In genomic region chr2:28546242-28546641, GRCh38 we compare ENCODE assay signal across 18 cellular contexts. TPM values are rescaled to one million over a fixed set of nuclear protein-coding genes. Genes with fewer than 3 reads are reported as not detected.
DNase-seq lines count a peak whose midpoint lies in the region; ATAC-seq and TF ChIP-seq lines count a peak whose summit lies in the region.
"Had no signal": no experiment of that assay in that cellular context is flagged by ENCODE, and none has a peak within 500 bp of the region (broad histone marks: within the 10 kb centered on the region; RNA-seq: fewer than 3 reads in every experiment).

No MANE protein-coding gene starts in this region.

- intact Hi-C loops in activated naive CD4-positive, alpha-beta T cell treated with anti-CD3 and anti-CD28 coated beads for 36 hours (cut with micrococcal nuclease) = no loop called here
- intact Hi-C loops in activated T-helper 2 cell treated with anti-CD3 and anti-CD28 coated beads, Interferon-gamma antibody, Interleukin-2, Interleukin-4, amounts not matched to agents 10 μg/mL and 5 μg/mL and 100 μg/mL, durations not matched to agents 14 hours and 24 hours and 36 hours (cut with micrococcal nuclease) = no loop called here
- intact Hi-C loops in right lobe of liver (cut with DNase I) = no loop called here

- CTCF ChIA-PET in activated naive CD4-positive, alpha-beta T cell treated with anti-CD3 and anti-CD28 coated beads, Interleukin-2, amount 10 ng/mL, durations not matched to agents 7 days and 5 days (lab: Charles Lee) = interaction anchor here (1.6 kb wide), 1 partner anchor 18 kb away, joined by 4 read pairs; no protein-coding TSS in a partner anchor
- CTCF ChIA-PET in activated naive CD4-positive, alpha-beta T cell treated with anti-CD3 and anti-CD28 coated beads for 36 hours (lab: Charles Lee) = no interaction called here

- no peak for TF ChIP-seq POLR2A in right lobe of liver (IDR thresholded peaks at IDR 0.05)

- WGBS in right lobe of liver (ENCODE audit: insufficient coverage, low coverage, low lambda C conversion rate, missing lambda C conversion rate) = 28% methylated on average over 5 of the region's 7 CpGs

- H3K27me3 ChIP-seq in right lobe of liver (no peaks in the 10 kb centered on the region), BE2C (no peaks in the 10 kb centered on the region)
- H3K27me3 ChIP-seq: upper lobe of right lung had no signal

- no peak overlapping the region for H3K4me3 Mint-ChIP-seq in activated naive CD4-positive, alpha-beta T cell treated with anti-CD3 and anti-CD28 coated beads, Interleukin-2, amount 10 ng/mL, durations not matched to agents 7 days and 5 days
- no peak overlapping the region for H3K4me3 Mint-ChIP-seq in activated naive CD4-positive, alpha-beta T cell treated with anti-CD3 and anti-CD28 coated beads for 36 hours
- H3K4me3 Mint-ChIP-seq in activated T-helper 2 cell treated with anti-CD3 and anti-CD28 coated beads, Interferon-gamma antibody, Interleukin-2, Interleukin-4, amounts not matched to agents 10 μg/mL and 5 μg/mL and 100 μg/mL, durations not matched to agents 14 hours and 24 hours and 36 hours (ENCODE audit: low read depth) = no peak overlapping the region
- H3K4me3 Mint-ChIP-seq: CD8-positive, alpha-beta T cell; naive thymus-derived CD8-positive, alpha-beta T cell; stimulated activated naive CD8-positive, alpha-beta T cell treated with anti-CD3 and anti-CD28 coated beads, Interleukin-15, Interleukin-2, amounts not matched to agents 100 ng/mL and 50 ng/mL, for 24 hours; T-helper 1 cell treated with Interleukin-12 subunit alpha and Interleukin-12 subunit beta and Interleukin-4 antibody, amounts not matched to agents 30 μg/mL and 1 μg/mL, for 36 hours had no signal

- peaks cover 40% of the 10 kb centered on the region for H3K4me1 Mint-ChIP-seq in activated naive CD4-positive, alpha-beta T cell treated with anti-CD3 and anti-CD28 coated beads, Interleukin-2, amount 10 ng/mL, durations not matched to agents 7 days and 5 days
- H3K4me1 Mint-ChIP-seq in activated naive CD4-positive, alpha-beta T cell treated with anti-CD3 and anti-CD28 coated beads for 36 hours (ENCODE audit: low read depth) = peaks cover 10% of the 10 kb centered on the region
- H3K4me1 Mint-ChIP-seq in activated T-helper 2 cell treated with anti-CD3 and anti-CD28 coated beads, Interferon-gamma antibody, Interleukin-2, Interleukin-4, amounts not matched to agents 10 μg/mL and 5 μg/mL and 100 μg/mL, durations not matched to agents 14 hours and 24 hours and 36 hours (ENCODE audit: low read depth) = peaks cover 34% of the 10 kb centered on the region

- no peak overlapping the region for H3K4me3 ChIP-seq in right lobe of liver
- no peak overlapping the region for H3K4me3 ChIP-seq in BE2C (ENCODE audit: low read depth, low read length)
- H3K4me3 ChIP-seq: upper lobe of right lung had no signal

- ATAC-seq in right lobe of liver = peak in 3 of 4 donors; percentile 18 to 47 (median 39)
- ATAC-seq: CD8-positive, alpha-beta T cell had no signal

- DNase-seq in activated naive CD4-positive, alpha-beta T cell treated with anti-CD3 and anti-CD28 coated beads, Interleukin-2, amount 10 ng/mL, durations not matched to agents 7 days and 5 days = peak; percentile 31
- DNase-seq in activated naive CD4-positive, alpha-beta T cell treated with anti-CD3 and anti-CD28 coated beads for 36 hours = no peak
- no peak for DNase-seq in activated T-helper 2 cell treated with anti-CD3 and anti-CD28 coated beads, Interferon-gamma antibody, Interleukin-2, Interleukin-4, amounts not matched to agents 10 μg/mL and 5 μg/mL and 100 μg/mL, durations not matched to agents 14 hours and 24 hours and 36 hours (ENCODE audit: low spot score)
- DNase-seq in right lobe of liver (no peak), epidermal melanocyte (ENCODE audit: insufficient read length, low spot score) (no peak), putamen (ENCODE audit: low spot score) (no peak), DMS53 (lab: John Stamatoyannopoulos, UW) (no peak), BE2C (no peak)
- DNase-seq: activated CD4-positive, CD25-positive, alpha-beta regulatory T cell; activated naive CD4-positive, alpha-beta T cell treated with Interleukin-2 at 50 U/mL for 16 hours; cortex of kidney; DND-41; naive thymus-derived CD8-positive, alpha-beta T cell; NCI-H1436 treated with DMSO at 0.1 percent for 48 hours; upper lobe of right lung had no signal

- H3K27ac ChIP-seq in right lobe of liver = no peak overlapping the region
- H3K27ac ChIP-seq: upper lobe of right lung had no signal

- TF ChIP-seq CTCF in right lobe of liver (IDR thresholded peaks at IDR 0.05) = no peak
- TF ChIP-seq CTCF in BE2C (IDR thresholded peaks at IDR 0.05; ENCODE audit: low read depth, low read length) = no peak

- H3K4me1 ChIP-seq in right lobe of liver = no peaks in the 10 kb centered on the region
- no peaks in the 10 kb centered on the region for H3K4me1 ChIP-seq in BE2C

- peaks cover 1% of the 10 kb centered on the region for H3K36me3 Mint-ChIP-seq in activated naive CD4-positive, alpha-beta T cell treated with anti-CD3 and anti-CD28 coated beads, Interleukin-2, amount 10 ng/mL, durations not matched to agents 7 days and 5 days
- H3K36me3 Mint-ChIP-seq in activated naive CD4-positive, alpha-beta T cell treated with anti-CD3 and anti-CD28 coated beads for 36 hours (ENCODE audit: low read depth) = no peaks in the 10 kb centered on the region
- no peaks in the 10 kb centered on the region for H3K36me3 Mint-ChIP-seq in activated T-helper 2 cell treated with anti-CD3 and anti-CD28 coated beads, Interferon-gamma antibody, Interleukin-2, Interleukin-4, amounts not matched to agents 10 μg/mL and 5 μg/mL and 100 μg/mL, durations not matched to agents 14 hours and 24 hours and 36 hours (ENCODE audit: low read depth)
- H3K36me3 Mint-ChIP-seq: CD8-positive, alpha-beta T cell; naive thymus-derived CD8-positive, alpha-beta T cell had no signal

- H3K27me3 Mint-ChIP-seq in activated naive CD4-positive, alpha-beta T cell treated with anti-CD3 and anti-CD28 coated beads, Interleukin-2, amount 10 ng/mL, durations not matched to agents 7 days and 5 days = peaks cover 29% of the 10 kb centered on the region
- H3K27me3 Mint-ChIP-seq in activated naive CD4-positive, alpha-beta T cell treated with anti-CD3 and anti-CD28 coated beads for 36 hours (ENCODE audit: low read depth) = no peaks in the 10 kb centered on the region
- H3K27me3 Mint-ChIP-seq in activated T-helper 2 cell treated with anti-CD3 and anti-CD28 coated beads, Interferon-gamma antibody, Interleukin-2, Interleukin-4, amounts not matched to agents 10 μg/mL and 5 μg/mL and 100 μg/mL, durations not matched to agents 14 hours and 24 hours and 36 hours (ENCODE audit: low read depth) = no peaks in the 10 kb centered on the region
- H3K27me3 Mint-ChIP-seq: naive thymus-derived CD8-positive, alpha-beta T cell; stimulated activated naive CD8-positive, alpha-beta T cell treated with anti-CD3 and anti-CD28 coated beads, Interleukin-15, Interleukin-2, amounts not matched to agents 100 ng/mL and 50 ng/mL, for 24 hours had no signal

- H3K27ac Mint-ChIP-seq in activated naive CD4-positive, alpha-beta T cell treated with anti-CD3 and anti-CD28 coated beads, Interleukin-2, amount 10 ng/mL, durations not matched to agents 7 days and 5 days = no peak overlapping the region
- H3K27ac Mint-ChIP-seq in activated naive CD4-positive, alpha-beta T cell treated with anti-CD3 and anti-CD28 coated beads for 36 hours = no peak overlapping the region
- peak overlapping the region; percentile 50 for H3K27ac Mint-ChIP-seq in activated T-helper 2 cell treated with anti-CD3 and anti-CD28 coated beads, Interferon-gamma antibody, Interleukin-2, Interleukin-4, amounts not matched to agents 10 μg/mL and 5 μg/mL and 100 μg/mL, durations not matched to agents 14 hours and 24 hours and 36 hours
- H3K27ac Mint-ChIP-seq: CD8-positive, alpha-beta T cell; stimulated activated naive CD8-positive, alpha-beta T cell treated with anti-CD3 and anti-CD28 coated beads, Interleukin-15, Interleukin-2, amounts not matched to agents 100 ng/mL and 50 ng/mL, for 24 hours had no signal

- H3K36me3 ChIP-seq in right lobe of liver = no peaks in the 10 kb centered on the region
- no peaks in the 10 kb centered on the region for H3K36me3 ChIP-seq in BE2C
- H3K36me3 ChIP-seq: upper lobe of right lung had no signal

- H3K9me3 Mint-ChIP-seq in activated naive CD4-positive, alpha-beta T cell treated with anti-CD3 and anti-CD28 coated beads, Interleukin-2, amount 10 ng/mL, durations not matched to agents 7 days and 5 days = no peaks in the 10 kb centered on the region
- H3K9me3 Mint-ChIP-seq in activated naive CD4-positive, alpha-beta T cell treated with anti-CD3 and anti-CD28 coated beads for 36 hours = no peaks in the 10 kb centered on the region
- no peaks in the 10 kb centered on the region for H3K9me3 Mint-ChIP-seq in activated T-helper 2 cell treated with anti-CD3 and anti-CD28 coated beads, Interferon-gamma antibody, Interleukin-2, Interleukin-4, amounts not matched to agents 10 μg/mL and 5 μg/mL and 100 μg/mL, durations not matched to agents 14 hours and 24 hours and 36 hours
- H3K9me3 Mint-ChIP-seq: CD8-positive, alpha-beta T cell; naive thymus-derived CD8-positive, alpha-beta T cell; stimulated activated naive CD8-positive, alpha-beta T cell treated with anti-CD3 and anti-CD28 coated beads, Interleukin-15, Interleukin-2, amounts not matched to agents 100 ng/mL and 50 ng/mL, for 24 hours; T-helper 1 cell treated with Interleukin-12 subunit alpha and Interleukin-12 subunit beta and Interleukin-4 antibody, amounts not matched to agents 30 μg/mL and 1 μg/mL, for 36 hours had no signal

- H3K9me3 ChIP-seq in right lobe of liver (no peaks in the 10 kb centered on the region), BE2C (no peaks in the 10 kb centered on the region)
- H3K9me3 ChIP-seq: upper lobe of right lung had no signal

RNA-seq across cellular contexts. Expression of gene PLB1, which starts 50.4 kb away (rescaled TPM):
- 1 to 10 TPM; 1.3 to 1.6 TPM for total RNA-seq in activated naive CD4-positive, alpha-beta T cell treated with anti-CD3 and anti-CD28 coated beads for 36 hours
- 1.8 and 2.0 TPM in 2 replicates for total RNA-seq in activated T-helper 2 cell treated with anti-CD3 and anti-CD28 coated beads, Interferon-gamma antibody, Interleukin-2, Interleukin-4, amounts not matched to agents 10 μg/mL and 5 μg/mL and 100 μg/mL, durations not matched to agents 14 hours and 24 hours and 36 hours
- 1 to 10 TPM in 3 of 6 experiments, under 1 TPM in 3; 0.66 to 1.9 (median 1.1) TPM for total RNA-seq in right lobe of liver
- 0.74 TPM for polyA plus RNA-seq in BE2C (2012; ENCODE audit: insufficient read depth, insufficient read length, low read depth)
